31 cellular contexts compared by ENCODE assay signal in the genomic region with DNA sequence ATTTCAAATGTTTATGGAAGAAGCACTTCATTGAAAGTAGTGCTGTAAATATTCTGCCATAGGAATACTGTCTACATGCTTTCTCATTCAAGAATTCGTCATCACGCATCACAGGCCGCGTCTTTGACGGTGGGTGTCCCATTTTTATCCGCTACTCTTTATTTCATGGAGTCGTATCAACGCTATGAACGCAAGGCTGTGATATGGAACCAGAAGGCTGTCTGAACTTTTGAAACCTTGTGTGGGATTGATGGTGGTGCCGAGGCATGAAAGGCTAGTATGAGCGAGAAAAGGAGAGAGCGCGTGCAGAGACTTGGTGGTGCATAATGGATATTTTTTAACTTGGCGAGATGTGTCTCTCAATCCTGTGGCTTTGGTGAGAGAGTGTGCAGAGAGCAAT. TPM values are rescaled to one million over a fixed set of nuclear protein-coding genes. Genes with fewer than 3 reads are reported as not detected.
"Had no signal": no experiment of that assay in that cellular context is flagged by ENCODE, and none has a peak within 500 bp of the region (broad histone marks: within the 10 kb centered on the region; RNA-seq: fewer than 3 reads in every experiment).

No MANE protein-coding gene starts in this region.

- H3K27me3 Mint-ChIP-seq: activated CD4-positive, alpha-beta T cell treated with anti-CD3 and anti-CD28 coated beads, Interleukin-2, amount 10 ng/mL, durations not matched to agents 7 days and 5 days; activated naive CD8-positive, alpha-beta T cell treated with anti-CD3 and anti-CD28 coated beads, Interleukin-2, amount 10 ng/mL, durations not matched to agents 7 days and 5 days; effector memory CD8-positive, alpha-beta T cell; naive B cell; progenitor cell of endocrine pancreas had no signal

- H3K27ac Mint-ChIP-seq: activated CD4-positive, alpha-beta T cell treated with anti-CD3 and anti-CD28 coated beads, Interleukin-2, amount 10 ng/mL, durations not matched to agents 7 days and 5 days; activated naive CD8-positive, alpha-beta T cell treated with anti-CD3 and anti-CD28 coated beads, Interleukin-2, amount 10 ng/mL, durations not matched to agents 7 days and 5 days; activated T-helper 1 cell treated with anti-CD3 and anti-CD28 coated beads, Interleukin-12 subunit alpha, Interleukin-12 subunit beta, Interleukin-2, Interleukin-4 antibody, amounts not matched to agents 30 ng/mL and 10 ng/mL and 1 ng/mL, durations not matched to agents 14 hours and 24 hours and 36 hours; mesothelial cell of epicardium; naive B cell; progenitor cell of endocrine pancreas had no signal

- H3K4me1 Mint-ChIP-seq: mesothelial cell of epicardium had no signal

- H3K9me3 Mint-ChIP-seq: activated CD4-positive, alpha-beta T cell treated with anti-CD3 and anti-CD28 coated beads, Interleukin-2, amount 10 ng/mL, durations not matched to agents 7 days and 5 days; activated naive CD8-positive, alpha-beta T cell treated with anti-CD3 and anti-CD28 coated beads, Interleukin-2, amount 10 ng/mL, durations not matched to agents 7 days and 5 days; activated T-helper 1 cell treated with anti-CD3 and anti-CD28 coated beads, Interleukin-12 subunit alpha, Interleukin-12 subunit beta, Interleukin-2, Interleukin-4 antibody, amounts not matched to agents 30 ng/mL and 10 ng/mL and 1 ng/mL, durations not matched to agents 14 hours and 24 hours and 36 hours; effector memory CD8-positive, alpha-beta T cell; immature natural killer cell; mesothelial cell of epicardium; naive B cell; nephron progenitor cell had no signal

- H3K4me3 Mint-ChIP-seq: activated CD4-positive, alpha-beta T cell treated with anti-CD3 and anti-CD28 coated beads, Interleukin-2, amount 10 ng/mL, durations not matched to agents 7 days and 5 days; activated naive CD8-positive, alpha-beta T cell treated with anti-CD3 and anti-CD28 coated beads, Interleukin-2, amount 10 ng/mL, durations not matched to agents 7 days and 5 days; activated T-helper 1 cell treated with anti-CD3 and anti-CD28 coated beads, Interleukin-12 subunit alpha, Interleukin-12 subunit beta, Interleukin-2, Interleukin-4 antibody, amounts not matched to agents 30 ng/mL and 10 ng/mL and 1 ng/mL, durations not matched to agents 14 hours and 24 hours and 36 hours; effector memory CD8-positive, alpha-beta T cell; immature natural killer cell; mesothelial cell of epicardium; nephron progenitor cell had no signal

- DNase-seq: activated CD4-positive, alpha-beta T cell treated with anti-CD3 and anti-CD28 coated beads, Interleukin-2, amount 10 ng/mL, durations not matched to agents 7 days and 5 days; activated CD4-positive, CD25-positive, alpha-beta regulatory T cell treated with anti-CD3 and anti-CD28 coated beads, Interleukin-2, amount 50 U/mL, for 72 hours; activated gamma-delta T cell; activated naive CD8-positive, alpha-beta T cell treated with anti-CD3 and anti-CD28 coated beads, Interleukin-2, amount 10 ng/mL, durations not matched to agents 7 days and 5 days; activated T-cell treated with anti-CD3 and anti-CD28 coated beads for 4 hours; amniotic stem cell; brain microvascular endothelial cell; cortex of kidney; effector memory CD8-positive, alpha-beta T cell; foreskin fibroblast; heart left ventricle; hypothalamus; immature natural killer cell; naive B cell; nephron progenitor cell; ovary; right lobe of liver; stimulated activated CD4-positive, alpha-beta T cell treated with anti-CD3 and anti-CD28 coated beads, Interleukin-2, amount 100 ng/mL, for 48 hours; stimulated activated naive CD8-positive, alpha-beta T cell treated with anti-CD3 and anti-CD28 coated beads, Interleukin-15, Interleukin-2, amounts not matched to agents 100 U/mL and 50 U/mL, for 24 hours; T-helper 9 cell; trophoblast cell; WERI-Rb-1 had no signal

- ATAC-seq: effector memory CD8-positive, alpha-beta T cell; esophagus mucosa; heart left ventricle; stimulated activated naive CD8-positive, alpha-beta T cell treated with anti-CD3 and anti-CD28 coated beads, Interleukin-15, Interleukin-2, amounts not matched to agents 100 U/mL and 50 U/mL, for 24 hours had no signal

RNA-seq across cellular contexts. Expression of a gene that starts 23.8 kb away (rescaled TPM):
- total RNA-seq: activated CD4-positive, alpha-beta T cell treated with anti-CD3 and anti-CD28 coated beads, Interleukin-2, amount 10 ng/mL, durations not matched to agents 7 days and 5 days; activated naive CD8-positive, alpha-beta T cell treated with anti-CD3 and anti-CD28 coated beads, Interleukin-2, amount 10 ng/mL, durations not matched to agents 7 days and 5 days; cardiac septum; esophagus mucosa; heart left ventricle; kidney epithelial cell; lower leg skin; progenitor cell of endocrine pancreas; renal cortical epithelial cell; thoracic aorta had no signal
